Comparison of ENCODE assay signal across 23 cellular contexts in genomic region chr7:133409421-133409820, GRCh38.
"Had no signal": no experiment of that assay in that cellular context is flagged by ENCODE, and none has a peak within 500 bp of the region (broad histone marks: within the 10 kb centered on the region; RNA-seq: fewer than 3 reads in every experiment).

No MANE protein-coding gene starts in this region.

- ATAC-seq: natural killer cell; psoas muscle; right cardiac atrium; right lobe of liver; stimulated activated effector memory CD8-positive, alpha-beta T cell treated with anti-CD3 and anti-CD28 coated beads, Interleukin-12 subunit alpha, Interleukin-12 subunit beta, amount 100 ng/mL, for 72 hours; stimulated activated naive B cell treated with anti-CD40 and anti-IgM and Interleukin-4, amounts not matched to agents 10 μg/mL and 1 μg/mL and 100 μg/mL, for 72 hours; upper lobe of right lung had no signal

- DNase-seq: natural killer cell; occipital lobe; ovary; posterior cingulate gyrus; psoas muscle; right cardiac atrium; right lobe of liver; sigmoid colon; small intestine; stimulated activated CD4-positive, alpha-beta T cell treated with anti-CD3 and anti-CD28 coated beads, Interleukin-15, amount 100 ng/mL, for 24 hours; stimulated activated CD4-positive, alpha-beta T cell treated with anti-CD3 and anti-CD28 coated beads, Interleukin-2, amount 100 ng/mL, for 24 hours; stimulated activated CD4-positive, alpha-beta T cell treated with anti-CD3 and anti-CD28 coated beads, Interleukin-2, amount 100 ng/mL, for 48 hours; stimulated activated CD4-positive, alpha-beta T cell treated with anti-CD3 and anti-CD28 coated beads, Interleukin-4, amount 100 ng/mL, for 24 hours; stimulated activated naive B cell treated with anti-CD40 and anti-IgM and Interleukin-4, amounts not matched to agents 10 μg/mL and 1 μg/mL and 100 μg/mL, for 72 hours; stimulated activated naive CD4-positive, alpha-beta T cell treated with Interleukin-2 at 50 U/mL for 16 hours; stomach; substantia nigra; testis; tibial artery; transverse colon; upper lobe of right lung; uterus had no signal
